In the genomic region with DNA sequence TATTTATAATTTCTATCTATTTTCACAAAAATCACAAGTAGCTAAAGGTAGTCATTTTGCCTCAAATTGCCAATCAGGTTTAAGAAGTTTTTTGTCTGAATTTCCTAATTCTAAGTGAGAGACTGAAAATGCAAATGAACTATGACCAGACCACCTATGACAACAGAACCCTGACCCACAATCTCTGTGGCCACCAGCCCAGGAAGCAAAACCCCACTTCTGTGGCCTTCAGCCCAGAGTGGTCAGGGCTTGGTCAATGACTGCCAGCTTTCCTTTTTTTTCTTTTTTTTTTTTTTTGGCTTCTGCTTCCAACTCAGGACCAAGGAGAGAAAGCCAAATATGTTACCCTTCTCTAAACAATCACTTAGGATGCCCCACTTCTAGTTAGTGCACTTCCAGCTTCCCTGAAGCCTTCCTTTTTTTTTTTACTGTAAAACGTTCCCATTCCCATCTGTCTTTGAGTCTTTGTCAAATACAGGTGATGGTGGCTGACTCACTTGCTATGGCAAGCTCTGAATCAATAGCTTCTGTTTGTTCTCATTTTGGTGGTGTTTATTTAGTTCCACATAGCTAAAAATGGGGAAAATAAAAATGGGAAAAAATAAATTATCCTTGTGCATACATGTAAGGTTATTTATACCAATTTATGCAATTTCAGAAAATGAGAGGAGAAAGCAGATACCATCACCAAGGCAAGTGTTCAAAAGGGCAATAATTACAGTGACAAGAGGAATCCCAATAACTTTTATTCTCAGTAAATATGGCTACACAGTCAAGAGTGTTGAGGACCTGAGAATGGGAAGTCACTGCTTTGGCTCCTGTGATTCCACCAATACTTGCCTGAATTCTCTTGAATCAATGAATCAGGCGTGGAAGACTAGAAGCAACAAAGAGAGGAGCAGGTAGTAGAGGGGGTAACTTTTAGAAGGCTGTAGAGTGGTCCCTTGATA, we compare ENCODE assay signal across 20 cellular contexts.
DNase-seq lines count a peak whose midpoint lies in the region; ATAC-seq, FAIRE-seq and TF ChIP-seq lines count a peak whose summit lies in the region.
"Had no signal": no experiment of that assay in that cellular context is flagged by ENCODE, and none has a peak within 500 bp of the region (broad histone marks: within the 10 kb centered on the region; RNA-seq: fewer than 3 reads in every experiment).

No MANE protein-coding gene starts in this region.

- in situ Hi-C loops in astrocyte of the cerebellum (cut with HindIII; ENCODE audit: low sequenced_read_pairs): no loop called here

- H3K4me3 ChIP-seq in astrocyte of the cerebellum (ENCODE audit: low read depth, low read length): no peak overlapping the region
- H3K4me3 ChIP-seq: adrenal gland, heart right ventricle, left lung had no signal

- ATAC-seq in GM21825 (IDR thresholded peaks at IDR 0.05; ENCODE audit: unreplicated experiment): no peak
- ATAC-seq: heart right ventricle, left lung, SK-N-SH treated with all-trans-retinoic acid at 6 μM for 48 hours had no signal

- no peak for TF ChIP-seq CTCF in astrocyte of the cerebellum (IDR thresholded peaks at IDR 0.05; ENCODE audit: low read depth, low read length, missing control alignments)

- peak in 2 of 3 experiments; percentile 25 for DNase-seq in NCI-H1417 (lab: John Stamatoyannopoulos, UW)
- DNase-seq in NCI-H1417 treated with DMSO at 0.1 percent for 48 hours (lab: John Stamatoyannopoulos, UW): no peak
- DNase-seq in NCI-H345 (lab: John Stamatoyannopoulos, UW): peak; percentile 62
- DNase-seq in astrocyte of the cerebellum (ENCODE audit: low read depth): peak; percentile 51
- DNase-seq in midbrain (lab: John Stamatoyannopoulos, UW): peak; percentile 8
- no peak for DNase-seq in frontal cortex (ENCODE audit: low spot score in 2 of 2)
- no peak for DNase-seq in SW 1271 (lab: John Stamatoyannopoulos, UW)
- DNase-seq: activated CD4-positive, alpha-beta memory T cell treated with anti-CD3 and anti-CD28 coated beads for 36 hours; activated T-cell treated with anti-CD3 and anti-CD28 coated beads for 4 hours; adrenal gland; heart right ventricle; left lung; NCI-H1436; NCI-H446 treated with DMSO at 0.1 percent for 48 hours; nephron progenitor cell; stimulated activated CD8-positive, alpha-beta memory T cell treated with anti-CD3 and anti-CD28 coated beads, Interleukin-4, amount 100 ng/mL, for 48 hours; T-helper 9 cell had no signal

- FAIRE-seq in frontal cortex (lab: Jason Lieb, UNC): no peak
- FAIRE-seq: H1 had no signal

Comparison
In these comparisons a context has a peak if more than half of its experiments do, and no peak if none do; other contexts are left out.
1. DNase-seq: peak in NCI-H1417 (2 of 3), NCI-H345 (single experiment), astrocyte of the cerebellum (single experiment) and midbrain (single experiment); none in NCI-H1417 treated with DMSO at 0.1 percent for 48 hours (single experiment), frontal cortex (0 of 2) and SW 1271 (0 of 2).